ENCODE assay signal across 9 cellular contexts in genomic region chr18:76621782-76622495, GRCh38.
A peak's percentile ranks its signal among the peaks of the same experiment; 100 is the strongest.
DNase-seq lines count a peak whose midpoint lies in the region; ATAC-seq, FAIRE-seq and TF ChIP-seq lines count a peak whose summit lies in the region.
"Had no signal": no experiment of that assay in that cellular context is flagged by ENCODE, and none has a peak within 500 bp of the region (broad histone marks: within the 10 kb centered on the region; RNA-seq: fewer than 3 reads in every experiment).

No MANE protein-coding gene starts in this region.

- H3K4me3 ChIP-seq in pancreas = no peak overlapping the region

- FAIRE-seq in pancreas (lab: Jason Lieb, UNC) = no peak

- H3K9me3 ChIP-seq in pancreas = no peaks in the 10 kb centered on the region

- H3K4me1 ChIP-seq in pancreas = peaks cover 0 to 14% (median 10%) of the 10 kb centered on the region in 3 donors

- 11 to 21% methylated on average over 12 of the region's 12 CpGs for WGBS in pancreas, 2 donors

- no peaks in the 10 kb centered on the region for H3K27me3 ChIP-seq in pancreas

- intact Hi-C loops in pancreas (cut with DNase I) (loop anchor here in 1 of 3 donors (10.0 kb wide), 1 partner anchor 217 kb away; no protein-coding TSS in a partner anchor), cardiac septum (cut with DNase I) (loop anchor here (5.0 kb wide), 2 partner anchors 210 to 225 kb away; no protein-coding TSS in a partner anchor), left colon (cut with DNase I, micrococcal nuclease) (no loop called here)

- H3K36me3 ChIP-seq in pancreas = no peaks in the 10 kb centered on the region

- peak overlapping the region; percentile 92 for H3K27ac ChIP-seq in epithelial cell of prostate
- H3K27ac ChIP-seq in pancreas = peak overlapping the region in 2 of 4 donors; percentile 22 to 57

- peak in 3 of 4 donors; percentile 22 to 47 (median 45) for ATAC-seq in pancreas
- no peak for ATAC-seq in left colon

- TF ChIP-seq CTCF in pancreas (IDR thresholded peaks at IDR 0.05) = no peak

- DNase-seq in ELR (ENCODE audit: low read depth) (peak; percentile 38), NCI-H2227 treated with DMSO at 0.1 percent for 48 hours (lab: John Stamatoyannopoulos, UW) (peak; percentile 49), epithelial cell of prostate (ENCODE audit: low read depth, low spot score) (no peak), pancreas (no peak), cardiac septum (ENCODE audit: low spot score) (no peak), iPS-NIHi7 (ENCODE audit: extremely low spot score) (no peak), left colon (no peak)
- DNase-seq in central memory CD4-positive, alpha-beta T cell = no peak
- DNase-seq: activated CD4-positive, alpha-beta T cell treated with anti-CD3 and anti-CD28 coated beads for 4 hours had no signal

Comparison
In these comparisons a context has a peak if more than half of its experiments do, and no peak if none do; other contexts are left out.
1. DNase-seq: peak in ELR (single experiment) and NCI-H2227 treated with DMSO at 0.1 percent for 48 hours (single experiment); none in epithelial cell of prostate (single experiment), pancreas (0 of 6), cardiac septum (single experiment), central memory CD4-positive, alpha-beta T cell (single experiment), iPS-NIHi7 (single experiment) and left colon (0 of 2).